Comparison of ENCODE assay signal across 19 cellular contexts in the genomic region with DNA sequence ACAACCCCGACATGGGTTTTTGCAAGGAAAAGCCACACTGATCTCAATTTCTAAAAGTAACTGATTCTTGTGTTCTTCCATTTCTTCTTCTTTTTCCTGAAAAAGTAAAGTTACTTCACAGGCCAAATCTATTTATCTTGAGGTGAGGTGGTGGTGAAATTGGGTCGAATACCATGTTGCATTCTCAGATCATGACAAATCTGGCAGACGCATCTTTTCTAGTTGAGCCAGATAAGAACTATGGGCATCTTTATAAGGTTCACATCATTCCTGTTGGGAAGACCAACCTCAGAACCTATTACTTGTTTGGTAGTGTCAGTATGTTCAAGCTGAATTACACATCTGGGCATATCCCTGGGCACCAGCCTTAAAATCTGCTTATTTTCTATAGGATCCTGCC.
DNase-seq lines count a peak whose midpoint lies in the region; ATAC-seq and TF ChIP-seq lines count a peak whose summit lies in the region.
"Had no signal": no experiment of that assay in that cellular context is flagged by ENCODE, and none has a peak within 500 bp of the region (broad histone marks: within the 10 kb centered on the region; RNA-seq: fewer than 3 reads in every experiment).

No MANE protein-coding gene starts in this region.

- H3K4me1 ChIP-seq in PC-3 (ENCODE audit: insufficient read depth, low read length), result peaks cover 6% of the 10 kb centered on the region; the same call in 1 of the 2 replicates
- H3K4me1 ChIP-seq in suprapubic skin, result no peaks in the 10 kb centered on the region
- H3K4me1 ChIP-seq: BLaER1 treated with 17β-estradiol and CSF1 and Interleukin-3, amounts not matched to agents 10 nM and 100 nM had no signal

- TF ChIP-seq EP300 in suprapubic skin (IDR thresholded peaks at IDR 0.05), result no peak

- no peak overlapping the region for H3K9ac ChIP-seq in PC-3 (ENCODE audit: low read length)
- H3K9ac ChIP-seq: BLaER1 treated with 17β-estradiol and CSF1 and Interleukin-3, amounts not matched to agents 10 nM and 100 nM had no signal

- ATAC-seq in PC-3, result no peak
- no peak for ATAC-seq in GM21381 (IDR thresholded peaks at IDR 0.05; ENCODE audit: unreplicated experiment)
- ATAC-seq: GM12878 had no signal

- H3K79me2 ChIP-seq in PC-3 (ENCODE audit: low read length), result no peaks in the 10 kb centered on the region

- TF ChIP-seq POLR2A in suprapubic skin (IDR thresholded peaks at IDR 0.05), result no peak

- H3K27ac ChIP-seq in PC-3 (ENCODE audit: low read length) (no peak overlapping the region), caudate nucleus (ENCODE audit: low read depth, low read length) (peak overlapping the region; percentile 73), temporal lobe (ENCODE audit: low read depth, low read length) (peak overlapping the region; percentile 27), suprapubic skin (no peak overlapping the region)
- H3K27ac ChIP-seq: BLaER1 treated with 17β-estradiol and CSF1 and Interleukin-3, amounts not matched to agents 10 nM and 100 nM; HL-60 had no signal

- 50% methylated on average over 3 of the region's 3 CpGs for WGBS in suprapubic skin

- intact Hi-C loops in PC-3 (cut with micrococcal nuclease), result no loop called here

- H3K36me3 ChIP-seq in PC-3 (ENCODE audit: low read depth, low read length) (no peaks in the 10 kb centered on the region), suprapubic skin (no peaks in the 10 kb centered on the region)
- H3K36me3 ChIP-seq: BLaER1 treated with 17β-estradiol and CSF1 and Interleukin-3, amounts not matched to agents 10 nM and 100 nM had no signal

- DNase-seq in PC-3 (peak; percentile 16), caudate nucleus (lab: John Stamatoyannopoulos, UW) (no peak), fibroblast of pulmonary artery (ENCODE audit: low read depth) (peak; percentile 6), suprapubic skin (ENCODE audit: low spot score in 2 of 2) (no peak), CD1c-positive myeloid dendritic cell (ENCODE audit: extremely low spot score) (no peak)
- DNase-seq: 8988T; CD4-positive, CD25-positive, alpha-beta regulatory T cell; CD8-positive, alpha-beta memory T cell; COR-L47; DMS 273 treated with DMSO at 0.1 percent for 48 hours; DMS53; DND-41; EL; HCEC 1CT had no signal

- H2AFZ ChIP-seq in PC-3 (ENCODE audit: low read length), result no peak overlapping the region

- H3F3A ChIP-seq in PC-3 (ENCODE audit: low read length, unreplicated experiment), result no peaks in the 10 kb centered on the region

- TF ChIP-seq CTCF in PC-3 (conservative IDR thresholded peaks at IDR 0.05; ENCODE audit: low read depth, low read length), result no peak
- no peak for TF ChIP-seq CTCF in fibroblast of pulmonary artery (IDR thresholded peaks at IDR 0.05; ENCODE audit: low read length, missing control alignments)
- TF ChIP-seq CTCF in suprapubic skin (IDR thresholded peaks at IDR 0.05), result no peak

- no peaks in the 10 kb centered on the region for H3K9me3 ChIP-seq in PC-3 (ENCODE audit: low read length)
- H3K9me3 ChIP-seq in suprapubic skin, result no peaks in the 10 kb centered on the region

- H3K27me3 ChIP-seq in PC-3 (ENCODE audit: low read length) (no peaks in the 10 kb centered on the region), suprapubic skin (no peaks in the 10 kb centered on the region)
- H3K27me3 ChIP-seq: BLaER1 treated with 17β-estradiol and CSF1 and Interleukin-3, amounts not matched to agents 10 nM and 100 nM had no signal

- H3K4me2 ChIP-seq in PC-3 (ENCODE audit: low read length), result no peak overlapping the region
- H3K4me2 ChIP-seq: BLaER1 treated with 17β-estradiol and CSF1 and Interleukin-3, amounts not matched to agents 10 nM and 100 nM had no signal

- BruUV-seq in PC-3 (replicated peaks; lab: Mats Ljungman, UMichigan), result no TSS peak

- no peaks in the 10 kb centered on the region for H4K20me1 ChIP-seq in PC-3 (ENCODE audit: low read length)
- H4K20me1 ChIP-seq: BLaER1 treated with 17β-estradiol and CSF1 and Interleukin-3, amounts not matched to agents 10 nM and 100 nM had no signal

- H3K9me2 ChIP-seq in PC-3 (replicated peaks; ENCODE audit: low read length), result no peaks in the 10 kb centered on the region

- CTCF ChIA-PET in PC-3 (lab: Charles Lee), result no interaction called here

- H3K4me3 ChIP-seq in PC-3 (ENCODE audit: low read length), result no peak overlapping the region
- no peak overlapping the region for H3K4me3 ChIP-seq in fibroblast of pulmonary artery (replicated peaks; ENCODE audit: low read depth, low read length)
- H3K4me3 ChIP-seq in suprapubic skin, result no peak overlapping the region
- H3K4me3 ChIP-seq: BLaER1 treated with 17β-estradiol and CSF1 and Interleukin-3, amounts not matched to agents 10 nM and 100 nM; GM12878 had no signal

- POLR2A ChIA-PET in PC-3 (lab: Charles Lee; ENCODE audit: unreplicated experiment), result no interaction called here

Comparison
In these comparisons a context has a peak if more than half of its experiments do, and no peak if none do; other contexts are left out.
1. DNase-seq: peak in PC-3 (single experiment) and fibroblast of pulmonary artery (single experiment); none in caudate nucleus (0 of 61), suprapubic skin (0 of 2) and CD1c-positive myeloid dendritic cell (single experiment).
2. H3K27ac ChIP-seq: peak in caudate nucleus (single experiment) and temporal lobe (single experiment); none in PC-3 (single experiment) and suprapubic skin (single experiment).